8 cellular contexts compared by ENCODE assay signal in the genomic region with DNA sequence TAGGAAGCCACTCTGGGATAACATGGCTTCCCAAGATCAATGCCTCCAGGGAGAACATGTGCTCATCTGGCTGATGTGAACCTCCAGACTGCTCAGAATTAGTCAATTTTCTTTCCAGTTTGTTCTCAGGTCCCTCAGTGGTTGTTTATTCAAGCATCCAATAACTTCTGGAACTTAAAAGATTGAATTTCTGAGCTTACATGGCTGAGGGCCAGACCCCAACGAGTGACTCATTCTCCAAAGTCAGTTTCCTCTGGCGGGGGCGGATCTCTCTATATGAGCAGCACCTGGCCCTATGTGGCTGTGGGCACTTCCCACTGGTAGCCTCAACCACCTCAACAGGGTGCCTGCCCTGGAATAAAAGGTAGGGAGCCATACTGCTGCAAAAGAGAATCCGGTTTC.
A peak's percentile ranks its signal among the peaks of the same experiment; 100 is the strongest.
DNase-seq lines count a peak whose midpoint lies in the region; ATAC-seq and TF ChIP-seq lines count a peak whose summit lies in the region.

No MANE protein-coding gene starts in this region.

- DNase-seq in ELR (ENCODE audit: low read depth), result peak; percentile 75
- peak; percentile 72 for DNase-seq in NCI-H345 treated with DMSO at 0.1 percent for 48 hours (lab: John Stamatoyannopoulos, UW; ENCODE audit: unreplicated experiment)
- DNase-seq in cardiac fibroblast (ENCODE audit: low read depth in 2 of 2), result peak; percentile 67 to 83
- peak; percentile 12 for DNase-seq in stimulated activated CD4-positive, alpha-beta T cell treated with anti-CD3 and anti-CD28 coated beads, Interleukin-12 subunit alpha, Interleukin-12 subunit beta, amount 100 ng/mL, for 4 hours
- no peak for DNase-seq in effector memory CD4-positive, alpha-beta T cell

- no peaks in the 10 kb centered on the region for H3K27me3 ChIP-seq in effector memory CD4-positive, alpha-beta T cell (replicated peaks; ENCODE audit: control insufficient read depth, insufficient read depth, low read length, poor library complexity, severe bottlenecking)

- TF ChIP-seq CTCF in cardiac fibroblast (IDR thresholded peaks at IDR 0.05; ENCODE audit: low read depth, low read length), result no peak

- H3K9me3 ChIP-seq in effector memory CD4-positive, alpha-beta T cell (ENCODE audit: control insufficient read depth, low read length), result no peaks in the 10 kb centered on the region

- H3K36me3 ChIP-seq in effector memory CD4-positive, alpha-beta T cell (ENCODE audit: control insufficient read depth, insufficient read depth, low read length), result no peaks in the 10 kb centered on the region

- no peak overlapping the region for H3K4me3 ChIP-seq in cardiac fibroblast (replicated peaks in 1 of 2; ENCODE audit: low read depth in 2 of 2, low read length in 2 of 2)
- H3K4me3 ChIP-seq in effector memory CD4-positive, alpha-beta T cell (ENCODE audit: insufficient read depth, low read depth, low read length, poor library complexity, severe bottlenecking), result no peak overlapping the region

- no peak for ATAC-seq in HG03439 (IDR thresholded peaks at IDR 0.05; ENCODE audit: unreplicated experiment)
- ATAC-seq in HG03521 (IDR thresholded peaks at IDR 0.05; ENCODE audit: unreplicated experiment), result no peak
- ATAC-seq in GM21576 (IDR thresholded peaks at IDR 0.05; ENCODE audit: unreplicated experiment), result no peak

- H3K27ac ChIP-seq in effector memory CD4-positive, alpha-beta T cell (ENCODE audit: insufficient read depth, low read length, poor library complexity, severe bottlenecking), result no peak overlapping the region

- no peaks in the 10 kb centered on the region for H3K4me1 ChIP-seq in effector memory CD4-positive, alpha-beta T cell (ENCODE audit: control insufficient read depth, insufficient read depth, low read length, poor library complexity, severe bottlenecking)

Comparison
In these comparisons a context has a peak if more than half of its experiments do, and no peak if none do; other contexts are left out.
1. DNase-seq: peak in ELR (single experiment), NCI-H345 treated with DMSO at 0.1 percent for 48 hours (single experiment), cardiac fibroblast (2 of 2) and stimulated activated CD4-positive, alpha-beta T cell treated with anti-CD3 and anti-CD28 coated beads, Interleukin-12 subunit alpha, Interleukin-12 subunit beta, amount 100 ng/mL, for 4 hours (single experiment); none in effector memory CD4-positive, alpha-beta T cell (0 of 3).